Comparison of ENCODE assay signal across 16 cellular contexts in the genomic region with DNA sequence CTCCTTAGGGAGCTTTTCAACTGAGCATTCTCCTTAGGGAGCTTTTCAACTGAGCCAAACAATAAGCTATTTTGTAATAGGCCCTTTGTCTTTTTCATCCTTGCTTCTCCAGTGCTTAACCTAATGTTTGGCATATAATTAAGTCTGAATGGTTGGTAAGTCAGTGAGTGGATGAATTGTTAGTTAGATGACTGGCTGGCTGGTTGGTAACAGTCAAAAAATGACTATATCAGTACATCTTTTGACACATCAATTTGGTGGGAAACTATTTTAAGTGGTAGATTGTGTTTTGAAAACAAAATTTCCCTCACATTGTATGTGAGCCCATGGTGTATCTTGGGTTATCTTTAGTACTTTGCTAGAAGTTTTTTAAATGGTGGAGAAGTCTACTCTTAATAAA.
"Had no signal": no experiment of that assay in that cellular context is flagged by ENCODE, and none has a peak within 500 bp of the region (broad histone marks: within the 10 kb centered on the region; RNA-seq: fewer than 3 reads in every experiment).

No MANE protein-coding gene starts in this region.

- DNase-seq: activated CD4-positive, alpha-beta T cell treated with anti-CD3 and anti-CD28 coated beads, Interleukin-2, amount 10 ng/mL, durations not matched to agents 7 days and 5 days; activated CD8-positive, alpha-beta memory T cell treated with anti-CD3 and anti-CD28 coated beads, Interleukin-2, amount 50 U/mL, for 48 hours; activated naive CD4-positive, alpha-beta T cell treated with anti-CD3 and anti-CD28 coated beads, Interleukin-2, amount 10 ng/mL, durations not matched to agents 7 days and 5 days; aorta; brain microvascular endothelial cell; central memory CD4-positive, alpha-beta T cell; dorsolateral prefrontal cortex; left ventricle myocardium superior; nephron progenitor cell; stimulated activated CD4-positive, alpha-beta T cell treated with anti-CD3 and anti-CD28 coated beads, Interleukin-12 subunit alpha, Interleukin-12 subunit beta, amount 100 ng/mL, for 4 hours; stimulated activated CD4-positive, alpha-beta T cell treated with anti-CD3 and anti-CD28 coated beads, Interleukin-1b, Interleukin-23, amount 100 ng/mL, for 48 hours; stimulated activated naive CD8-positive, alpha-beta T cell treated with anti-CD3 and anti-CD28 coated beads, Interleukin-15, amount 100 ng/mL, for 72 hours; transverse colon had no signal

- ATAC-seq: left ventricle myocardium superior; stimulated activated naive CD8-positive, alpha-beta T cell treated with anti-CD3 and anti-CD28 coated beads, Interleukin-15, amount 100 ng/mL, for 72 hours; WTC11 had no signal

- H3K9me3 Mint-ChIP-seq: activated CD4-positive, alpha-beta T cell treated with anti-CD3 and anti-CD28 coated beads, Interleukin-2, amount 10 ng/mL, durations not matched to agents 7 days and 5 days; activated naive CD4-positive, alpha-beta T cell treated with anti-CD3 and anti-CD28 coated beads, Interleukin-2, amount 10 ng/mL, durations not matched to agents 7 days and 5 days; nephron progenitor cell; stimulated activated naive CD8-positive, alpha-beta T cell treated with anti-CD3 and anti-CD28 coated beads, Interleukin-15, amount 100 ng/mL, for 72 hours; T-helper 2 cell treated with Interferon-gamma antibody and Interleukin-4, amounts not matched to agents 5 μg/mL and 100 μg/mL, for 36 hours; WTC11 had no signal

- H3K4me1 Mint-ChIP-seq: activated CD4-positive, alpha-beta T cell treated with anti-CD3 and anti-CD28 coated beads, Interleukin-2, amount 10 ng/mL, durations not matched to agents 7 days and 5 days; activated naive CD4-positive, alpha-beta T cell treated with anti-CD3 and anti-CD28 coated beads, Interleukin-2, amount 10 ng/mL, durations not matched to agents 7 days and 5 days; nephron progenitor cell had no signal

- H3K27me3 Mint-ChIP-seq: activated CD4-positive, alpha-beta T cell treated with anti-CD3 and anti-CD28 coated beads, Interleukin-2, amount 10 ng/mL, durations not matched to agents 7 days and 5 days; activated naive CD4-positive, alpha-beta T cell treated with anti-CD3 and anti-CD28 coated beads, Interleukin-2, amount 10 ng/mL, durations not matched to agents 7 days and 5 days; progenitor cell of endocrine pancreas; stimulated activated naive CD8-positive, alpha-beta T cell treated with anti-CD3 and anti-CD28 coated beads, Interleukin-15, amount 100 ng/mL, for 72 hours had no signal

- H3K27ac Mint-ChIP-seq: activated CD4-positive, alpha-beta T cell treated with anti-CD3 and anti-CD28 coated beads, Interleukin-2, amount 10 ng/mL, durations not matched to agents 7 days and 5 days; activated naive CD4-positive, alpha-beta T cell treated with anti-CD3 and anti-CD28 coated beads, Interleukin-2, amount 10 ng/mL, durations not matched to agents 7 days and 5 days; nephron progenitor cell; progenitor cell of endocrine pancreas; T-helper 2 cell treated with Interferon-gamma antibody and Interleukin-4, amounts not matched to agents 5 μg/mL and 100 μg/mL, for 36 hours; WTC11 had no signal

- H3K4me3 Mint-ChIP-seq: activated CD4-positive, alpha-beta T cell treated with anti-CD3 and anti-CD28 coated beads, Interleukin-2, amount 10 ng/mL, durations not matched to agents 7 days and 5 days; activated naive CD4-positive, alpha-beta T cell treated with anti-CD3 and anti-CD28 coated beads, Interleukin-2, amount 10 ng/mL, durations not matched to agents 7 days and 5 days; nephron progenitor cell; stimulated activated naive CD8-positive, alpha-beta T cell treated with anti-CD3 and anti-CD28 coated beads, Interleukin-15, amount 100 ng/mL, for 72 hours; T-helper 2 cell treated with Interferon-gamma antibody and Interleukin-4, amounts not matched to agents 5 μg/mL and 100 μg/mL, for 36 hours; WTC11 had no signal
